1 cellular context compared by ENCODE assay signal in the genomic region with DNA sequence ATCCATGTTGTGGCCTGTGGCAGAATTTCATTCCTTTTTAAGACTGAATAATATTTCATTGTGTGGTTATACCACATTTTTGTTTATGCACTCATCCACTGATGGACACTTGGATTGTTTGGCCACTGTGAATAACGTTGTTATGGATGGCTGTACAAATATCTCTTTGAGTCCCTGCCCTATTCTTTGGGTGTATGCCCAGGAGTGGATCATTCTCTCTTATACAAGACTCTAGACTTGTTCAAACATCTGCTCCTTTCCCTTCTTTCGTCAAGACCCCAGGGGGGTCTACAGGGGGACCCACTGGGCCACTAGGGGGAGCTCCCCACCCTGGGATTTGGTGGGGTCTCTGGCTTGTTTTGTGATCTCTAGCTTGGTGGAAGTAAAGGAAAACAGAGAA.
TF ChIP-seq lines count a peak whose summit lies in the region.

No MANE protein-coding gene starts in this region.

TF ChIP-seq in IMR-90, 13 proteins besides CTCF, POLR2A, EP300 and RAD21 (continued from another document):
- TF ChIP-seq, protein P1, sequence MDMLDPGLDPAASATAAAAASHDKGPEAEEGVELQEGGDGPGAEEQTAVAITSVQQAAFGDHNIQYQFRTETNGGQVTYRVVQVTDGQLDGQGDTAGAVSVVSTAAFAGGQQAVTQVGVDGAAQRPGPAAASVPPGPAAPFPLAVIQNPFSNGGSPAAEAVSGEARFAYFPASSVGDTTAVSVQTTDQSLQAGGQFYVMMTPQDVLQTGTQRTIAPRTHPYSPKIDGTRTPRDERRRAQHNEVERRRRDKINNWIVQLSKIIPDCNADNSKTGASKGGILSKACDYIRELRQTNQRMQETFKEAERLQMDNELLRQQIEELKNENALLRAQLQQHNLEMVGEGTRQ (IDR thresholded peaks at IDR 0.05; ENCODE audit: low read depth, low read length) = no peak
- no peak for TF ChIP-seq MXI1 (IDR thresholded peaks at IDR 0.05; ENCODE audit: borderline replicate concordance, low read depth, low read length)
- TF ChIP-seq BHLHE40 (IDR thresholded peaks at IDR 0.05; ENCODE audit: low read depth, low read length) = no peak
- TF ChIP-seq RCOR1 (IDR thresholded peaks at IDR 0.05; ENCODE audit: insufficient replicate concordance, low read length) = no peak
- TF ChIP-seq SMC3 (IDR thresholded peaks at IDR 0.05; ENCODE audit: low read depth, low read length) = no peak
- no peak for TF ChIP-seq FOS (IDR thresholded peaks at IDR 0.05; ENCODE audit: low read depth, low read length)
- TF ChIP-seq CHD1 (IDR thresholded peaks at IDR 0.05; ENCODE audit: low read depth, low read length) = no peak
- TF ChIP-seq MAFK (IDR thresholded peaks at IDR 0.05; ENCODE audit: low read depth, low read length) = no peak
- no peak for TF ChIP-seq CEBPB (IDR thresholded peaks at IDR 0.05; ENCODE audit: low read depth, low read length)
- TF ChIP-seq, protein P2, sequence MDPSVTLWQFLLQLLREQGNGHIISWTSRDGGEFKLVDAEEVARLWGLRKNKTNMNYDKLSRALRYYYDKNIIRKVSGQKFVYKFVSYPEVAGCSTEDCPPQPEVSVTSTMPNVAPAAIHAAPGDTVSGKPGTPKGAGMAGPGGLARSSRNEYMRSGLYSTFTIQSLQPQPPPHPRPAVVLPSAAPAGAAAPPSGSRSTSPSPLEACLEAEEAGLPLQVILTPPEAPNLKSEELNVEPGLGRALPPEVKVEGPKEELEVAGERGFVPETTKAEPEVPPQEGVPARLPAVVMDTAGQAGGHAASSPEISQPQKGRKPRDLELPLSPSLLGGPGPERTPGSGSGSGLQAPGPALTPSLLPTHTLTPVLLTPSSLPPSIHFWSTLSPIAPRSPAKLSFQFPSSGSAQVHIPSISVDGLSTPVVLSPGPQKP (IDR thresholded peaks at IDR 0.05; ENCODE audit: borderline replicate concordance, low read depth, low read length) = no peak
- TF ChIP-seq NFE2L2 (IDR thresholded peaks at IDR 0.05; ENCODE audit: low read depth, low read length) = no peak
